ENCODE assay signal across 8 cellular contexts in the genomic region with DNA sequence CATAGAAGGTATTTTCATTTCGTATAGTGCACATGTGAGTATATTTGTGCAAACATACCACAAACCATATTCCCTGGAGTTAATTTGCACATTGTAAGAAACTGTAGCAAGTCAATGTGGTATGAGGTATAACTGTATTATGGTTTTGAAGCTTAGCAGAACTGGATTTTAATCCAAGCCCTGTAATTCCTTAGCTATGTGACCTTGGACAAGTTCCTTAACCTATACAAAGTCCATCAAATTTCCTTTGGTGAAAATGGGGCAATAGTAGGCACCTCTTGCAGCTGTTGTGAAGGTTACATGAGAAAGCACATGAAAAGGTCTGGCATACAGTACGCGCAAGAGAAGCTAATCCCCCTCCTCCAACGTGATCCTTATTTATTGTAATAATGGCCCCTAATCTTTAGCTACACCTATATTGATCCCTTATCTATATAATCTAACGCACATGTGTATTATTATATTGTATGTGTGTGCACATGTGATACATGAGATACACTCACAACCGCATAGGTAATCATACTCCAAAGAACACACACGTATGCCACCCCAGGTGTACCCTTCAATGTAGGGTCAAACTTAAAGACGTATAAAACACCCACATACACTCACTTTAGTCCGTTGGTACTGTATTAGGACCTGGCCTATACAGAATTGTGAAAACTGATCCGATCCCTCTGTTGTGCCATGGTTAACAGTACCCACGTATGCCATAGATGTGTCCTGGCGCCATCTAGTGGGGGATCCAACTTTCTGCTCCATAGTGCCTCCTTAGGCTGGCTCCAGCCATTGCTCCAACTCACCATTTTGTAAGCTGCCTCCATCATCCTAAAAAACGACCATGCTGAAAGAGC.
DNase-seq lines count a peak whose midpoint lies in the region; ATAC-seq and TF ChIP-seq lines count a peak whose summit lies in the region.

No MANE protein-coding gene starts in this region.

- in situ Hi-C loops in mammary epithelial cell (cut with MboI; ENCODE audit: low sequenced_read_pairs in 2 of 2): loop anchor here (25.0 kb wide), 4 partner anchors 300 to 1100 kb away; a partner anchor contains a TSS

- H3K36me3 ChIP-seq in WERI-Rb-1: no peaks in the 10 kb centered on the region
- no peaks in the 10 kb centered on the region for H3K36me3 ChIP-seq in mammary epithelial cell (ENCODE audit: insufficient read depth, low read length)
- H3K36me3 ChIP-seq in kidney epithelial cell (ENCODE audit: control insufficient read depth, insufficient read depth, low read length): no peaks in the 10 kb centered on the region

- no peak overlapping the region for H3K4me3 ChIP-seq in WERI-Rb-1 (ENCODE audit: low read depth, low read length)
- H3K4me3 ChIP-seq in mammary epithelial cell (replicated peaks in 1 of 3; ENCODE audit: insufficient read depth in 1 of 3, low read depth in 2 of 3, low read length in 3 of 3): no peak overlapping the region
- no peak overlapping the region for H3K4me3 ChIP-seq in kidney epithelial cell (ENCODE audit: low read depth, low read length)

- no peaks in the 10 kb centered on the region for H4K20me1 ChIP-seq in mammary epithelial cell (ENCODE audit: insufficient read depth, low read length)

- TF ChIP-seq CTCF in WERI-Rb-1 (IDR thresholded peaks at IDR 0.05; ENCODE audit: low read depth, low read length) (peak; percentile 100), mammary epithelial cell (conservative IDR thresholded peaks at IDR 0.05 in 1 of 2, IDR thresholded peaks at IDR 0.05 in 1 of 2; ENCODE audit: extremely low read depth in 1 of 2, insufficient read depth in 1 of 2, low read depth in 1 of 2, low read length in 2 of 2) (peak; percentile 100), kidney epithelial cell (IDR thresholded peaks at IDR 0.05; ENCODE audit: insufficient read depth, low read length, poor library complexity, severe bottlenecking) (peak; percentile 100)

- H3K27me3 ChIP-seq in WERI-Rb-1 (ENCODE audit: insufficient read depth, low read depth, severe bottlenecking) (peaks cover 86% of the 10 kb centered on the region), mammary epithelial cell (ENCODE audit: insufficient read depth, low read length) (no peaks in the 10 kb centered on the region), kidney epithelial cell (ENCODE audit: control insufficient read depth, insufficient read depth, low read length) (no peaks in the 10 kb centered on the region)

- H3K9ac ChIP-seq in mammary epithelial cell (ENCODE audit: insufficient read depth, low read length): no peak overlapping the region

- BruUV-seq in mammary epithelial cell (replicated peaks; lab: Mats Ljungman, UMichigan): no TSS peak

- intact Hi-C loops in mammary epithelial cell (cut with micrococcal nuclease): loop anchor here (1.0 to 10.0 kb wide), 8 partner anchors 172 to 1590 kb away; no protein-coding TSS in a partner anchor

- H3K27ac ChIP-seq in WERI-Rb-1 (no peak overlapping the region), mammary epithelial cell (ENCODE audit: insufficient read depth, low read depth, low read length) (no peak overlapping the region)

- no peak overlapping the region for H3K4me2 ChIP-seq in mammary epithelial cell (ENCODE audit: insufficient read depth, low read depth, low read length)

- 49% methylated on average over 13 of the region's 13 CpGs for WGBS in mammary epithelial cell (ENCODE audit: low coverage, missing lambda C conversion rate)

- no peak overlapping the region for H2AFZ ChIP-seq in mammary epithelial cell (ENCODE audit: low read depth, low read length)

- dilution Hi-C loops in mammary epithelial cell (cut with HindIII; ENCODE audit: low sequenced_read_pairs): no loop called here

- DNase-seq in Ammon's horn (ENCODE audit: low spot score): peak; percentile 86
- DNase-seq in NCI-H2171 treated with DMSO at 0.1 percent for 48 hours (lab: John Stamatoyannopoulos, UW): peak; percentile 80
- DNase-seq in WERI-Rb-1: peak; percentile 86
- DNase-seq in mammary epithelial cell: peak; percentile 63
- peak; percentile 38 for DNase-seq in kidney epithelial cell (ENCODE audit: low read depth)
- peak; percentile 22 for DNase-seq in stimulated activated CD4-positive, alpha-beta T cell treated with anti-CD3 and anti-CD28 coated beads, Interleukin-2, amount 100 ng/mL, for 4 hours (ENCODE audit: low read depth)

- H3K4me1 ChIP-seq in mammary epithelial cell (ENCODE audit: insufficient read depth, low read length): no peaks in the 10 kb centered on the region

- CTCF ChIA-PET in mammary epithelial cell (lab: Charles Lee; ENCODE audit: low non-redundant PET): interaction anchor here (0.5 to 1.0 kb wide), 9 partner anchors 258 to 774 kb away, joined by 3 to 33 read pairs (median 3); no protein-coding TSS in a partner anchor

- H3K9me3 ChIP-seq in WERI-Rb-1 (ENCODE audit: severe bottlenecking) (no peaks in the 10 kb centered on the region), mammary epithelial cell (replicated peaks; ENCODE audit: insufficient read depth, low read length) (no peaks in the 10 kb centered on the region)

- ATAC-seq in GM19043 (IDR thresholded peaks at IDR 0.05; ENCODE audit: low read depth, unreplicated experiment) (peak; percentile 99), HG03159 (IDR thresholded peaks at IDR 0.05; ENCODE audit: unreplicated experiment) (peak; percentile 100)

- H3K79me2 ChIP-seq in mammary epithelial cell (ENCODE audit: insufficient read depth, low read length): no peaks in the 10 kb centered on the region

Comparison
In these comparisons a context has a peak if more than half of its experiments do, and no peak if none do; other contexts are left out.
1. DNase-seq: peak in every context shown above with its lines; median percentile 86 in Ammon's horn; 86 in WERI-Rb-1; 80 in NCI-H2171 treated with DMSO at 0.1 percent for 48 hours; 63 in mammary epithelial cell; 38 in kidney epithelial cell; 22 in stimulated activated CD4-positive, alpha-beta T cell treated with anti-CD3 and anti-CD28 coated beads, Interleukin-2, amount 100 ng/mL, for 4 hours.